8 cellular contexts compared by ENCODE assay signal in the genomic region with DNA sequence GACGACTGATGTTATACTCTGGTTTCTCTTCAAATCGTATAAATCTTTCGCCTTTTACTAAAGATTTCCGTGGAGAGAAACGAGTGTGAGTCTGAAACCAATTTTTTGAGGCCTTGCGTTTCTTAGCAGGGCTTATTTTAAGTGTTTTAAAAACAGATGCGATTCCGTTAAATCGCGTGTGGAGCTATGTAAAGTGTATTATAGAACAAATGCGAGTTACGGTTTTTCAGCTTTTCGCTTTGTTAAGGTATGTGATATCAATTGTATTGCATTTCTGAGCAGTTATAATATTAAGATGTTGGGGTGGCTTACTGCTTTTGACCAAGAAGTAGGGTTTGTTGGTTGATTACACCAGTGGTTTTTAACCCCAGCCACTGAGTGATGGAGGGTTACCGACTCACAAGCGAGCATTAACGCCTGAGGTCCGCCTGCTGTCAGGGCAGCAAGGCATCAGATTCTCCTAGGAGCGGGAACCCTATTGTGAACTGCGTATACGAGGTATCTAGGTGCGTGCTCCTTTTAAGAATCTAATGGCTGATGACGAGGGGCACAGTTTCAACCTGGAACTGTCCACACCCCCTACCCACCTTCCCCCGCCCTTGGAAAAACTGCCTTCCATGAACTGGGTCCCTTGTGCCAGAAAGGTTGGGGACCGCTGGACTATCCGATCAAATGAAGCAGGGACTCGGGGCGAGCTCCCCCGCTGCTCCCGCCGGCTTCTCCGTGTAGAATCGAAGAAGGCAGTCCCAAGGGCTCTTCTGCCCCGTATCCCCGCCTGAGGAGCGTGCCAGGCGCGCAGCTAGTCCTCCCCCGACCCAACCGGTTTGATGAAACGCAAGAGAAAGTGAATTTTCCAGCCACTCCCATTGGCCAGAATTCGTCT.
DNase-seq lines count a peak whose midpoint lies in the region; ATAC-seq, FAIRE-seq and TF ChIP-seq lines count a peak whose summit lies in the region.

No MANE protein-coding gene starts in this region.

- H3K4me3 ChIP-seq in astrocyte of the spinal cord (ENCODE audit: low read depth, low read length), result peak overlapping the region; percentile 60
- H3K4me3 ChIP-seq in retinal pigment epithelial cell (ENCODE audit: low read length), result peak overlapping the region; percentile 62

- ATAC-seq in GM18519 (IDR thresholded peaks at IDR 0.05; ENCODE audit: low FRiP score, unreplicated experiment), result peak; percentile 36
- peak; percentile 44 for ATAC-seq in HG03025 (IDR thresholded peaks at IDR 0.05; ENCODE audit: low FRiP score, unreplicated experiment)

- TF ChIP-seq CTCF in astrocyte of the spinal cord (IDR thresholded peaks at IDR 0.05; ENCODE audit: low read depth, low read length), result no peak
- no peak for TF ChIP-seq CTCF in retinal pigment epithelial cell (conservative IDR thresholded peaks at IDR 0.05; ENCODE audit: low read depth, low read length)
- TF ChIP-seq CTCF in D721Med (IDR thresholded peaks at IDR 0.05; ENCODE audit: insufficient read depth, missing control alignments), result no peak

- in situ Hi-C loops in astrocyte of the spinal cord (cut with HindIII; ENCODE audit: low sequenced_read_pairs), result no loop called here

- DNase-seq in NCI-H2029 treated with DMSO at 0.1 percent for 48 hours (lab: John Stamatoyannopoulos, UW) (peak; percentile 88), T-helper 9 cell (peak; percentile 71), astrocyte of the spinal cord (ENCODE audit: low read depth, low spot score) (peak; percentile 98), hypothalamus (lab: John Stamatoyannopoulos, UW) (peak in 50 of 51 donors; percentile 31 to 90 (median 69)), retinal pigment epithelial cell (ENCODE audit: low read depth) (peak; percentile 92), D721Med (ENCODE audit: insufficient read length, low spot score) (no peak)

- no peak for FAIRE-seq in D721Med (lab: Jason Lieb, UNC)
